8 cellular contexts compared by ENCODE assay signal in the genomic region with DNA sequence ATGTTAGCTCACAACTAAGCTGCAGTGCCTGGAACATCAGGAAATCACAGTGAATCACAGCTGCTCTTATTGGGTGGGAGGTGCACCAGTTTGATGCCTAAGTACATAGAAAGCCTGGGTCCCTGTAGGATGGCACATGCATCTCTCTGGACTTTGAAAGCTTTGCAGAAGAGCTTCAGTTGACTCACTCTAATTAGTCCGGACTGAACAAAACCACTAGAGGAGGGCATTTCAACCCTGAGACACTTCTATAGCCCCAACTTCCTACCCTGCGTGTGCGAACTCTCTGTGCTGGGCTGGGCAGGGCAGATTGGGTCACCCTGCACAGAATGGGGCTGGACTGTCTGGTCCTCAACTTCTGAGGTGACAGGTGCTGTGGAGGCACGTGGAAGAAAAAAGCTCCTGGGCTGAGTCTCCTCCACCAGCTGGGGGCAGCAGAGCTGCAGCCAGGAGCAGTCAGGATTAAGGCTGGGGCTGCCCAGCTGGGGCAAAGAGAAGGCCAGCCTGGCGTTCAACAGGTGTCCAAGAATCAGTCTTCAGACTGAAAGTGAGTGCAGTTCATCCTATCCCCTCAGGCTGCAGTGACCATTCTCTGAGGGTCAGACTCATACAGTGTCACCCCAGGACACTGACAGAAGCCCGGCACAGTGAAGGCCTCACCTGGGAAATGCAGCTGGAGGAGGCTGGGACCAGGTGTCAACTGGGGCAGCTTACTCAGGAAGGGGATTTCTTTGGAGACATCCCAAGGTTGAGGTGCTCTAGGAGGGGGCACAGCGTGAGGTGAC. TPM values are rescaled to one million over a fixed set of nuclear protein-coding genes. Genes with fewer than 3 reads are reported as not detected.
DNase-seq lines count a peak whose midpoint lies in the region; ATAC-seq and TF ChIP-seq lines count a peak whose summit lies in the region.

No MANE protein-coding gene starts in this region.

- no peak overlapping the region for H3K27ac ChIP-seq in body of pancreas
- H3K27ac ChIP-seq in ascending aorta: no peak overlapping the region

- no peak for TF ChIP-seq POLR2A in body of pancreas (IDR thresholded peaks at IDR 0.05)

- H3K36me3 ChIP-seq in body of pancreas (replicated peaks in 1 of 2; ENCODE audit: insufficient read depth in 1 of 2, low read depth in 2 of 2) (no peaks in the 10 kb centered on the region), ascending aorta (no peaks in the 10 kb centered on the region)

- no peaks in the 10 kb centered on the region for H3K9me3 ChIP-seq in body of pancreas
- no peaks in the 10 kb centered on the region for H3K9me3 ChIP-seq in ascending aorta

- 40 to 42% methylated on average over 7 of the region's 7 CpGs for WGBS in body of pancreas, 2 donors

- H3K4me1 ChIP-seq in body of pancreas: no peaks in the 10 kb centered on the region
- H3K4me1 ChIP-seq in ascending aorta: no peaks in the 10 kb centered on the region

- H3K4me3 ChIP-seq in body of pancreas: no peak overlapping the region
- no peak overlapping the region for H3K4me3 ChIP-seq in ascending aorta

- DNase-seq in activated CD4-positive, alpha-beta T cell treated with anti-CD3 and anti-CD28 coated beads for 48 hours: peak; percentile 47
- no peak for DNase-seq in activated CD4-positive, alpha-beta T cell treated with anti-CD3 and anti-CD28 coated beads for 4 hours
- DNase-seq in M059J (ENCODE audit: low read depth) (peak; percentile 32), body of pancreas (peak; percentile 41 to 57 (median 54)), mucosa of gallbladder (ENCODE audit: low spot score) (peak; percentile 44), NK-92 (lab: John Stamatoyannopoulos, UW; ENCODE audit: unreplicated experiment) (no peak), ascending aorta (ENCODE audit: low spot score in 2 of 2) (no peak)

- TF ChIP-seq CTCF in body of pancreas (IDR thresholded peaks at IDR 0.05) (peak in 6 of 7 experiments; percentile 48 to 60 (median 52)), ascending aorta (IDR thresholded peaks at IDR 0.05) (peak in 1 of 3 experiments; percentile 19)

- intact Hi-C loops in body of pancreas (cut with DNase I) (no loop called here), ascending aorta (cut with DNase I) (no loop called here)

- peak; percentile 71 for ATAC-seq in body of pancreas
- ATAC-seq in GM19455 (IDR thresholded peaks at IDR 0.05; ENCODE audit: unreplicated experiment): no peak

- H3K27me3 ChIP-seq in body of pancreas (no peaks in the 10 kb centered on the region), ascending aorta (no peaks in the 10 kb centered on the region)

RNA-seq across cellular contexts. Expression of gene GGTLC2, which starts 22.1 kb away (rescaled TPM):
- not detected in 2 replicates for total RNA-seq in M059J (2014; rRNA removed; shearing (Covaris generic))
- total RNA-seq in body of pancreas (not detected), mucosa of gallbladder (not detected), ascending aorta (not detected)

Comparison
In these comparisons a context has a peak if more than half of its experiments do, and no peak if none do; other contexts are left out.
1. DNase-seq: peak in activated CD4-positive, alpha-beta T cell treated with anti-CD3 and anti-CD28 coated beads for 48 hours (single experiment), M059J (single experiment), body of pancreas (4 of 4) and mucosa of gallbladder (single experiment); none in activated CD4-positive, alpha-beta T cell treated with anti-CD3 and anti-CD28 coated beads for 4 hours (0 of 2), NK-92 (single experiment) and ascending aorta (0 of 2).